In the genomic region with DNA sequence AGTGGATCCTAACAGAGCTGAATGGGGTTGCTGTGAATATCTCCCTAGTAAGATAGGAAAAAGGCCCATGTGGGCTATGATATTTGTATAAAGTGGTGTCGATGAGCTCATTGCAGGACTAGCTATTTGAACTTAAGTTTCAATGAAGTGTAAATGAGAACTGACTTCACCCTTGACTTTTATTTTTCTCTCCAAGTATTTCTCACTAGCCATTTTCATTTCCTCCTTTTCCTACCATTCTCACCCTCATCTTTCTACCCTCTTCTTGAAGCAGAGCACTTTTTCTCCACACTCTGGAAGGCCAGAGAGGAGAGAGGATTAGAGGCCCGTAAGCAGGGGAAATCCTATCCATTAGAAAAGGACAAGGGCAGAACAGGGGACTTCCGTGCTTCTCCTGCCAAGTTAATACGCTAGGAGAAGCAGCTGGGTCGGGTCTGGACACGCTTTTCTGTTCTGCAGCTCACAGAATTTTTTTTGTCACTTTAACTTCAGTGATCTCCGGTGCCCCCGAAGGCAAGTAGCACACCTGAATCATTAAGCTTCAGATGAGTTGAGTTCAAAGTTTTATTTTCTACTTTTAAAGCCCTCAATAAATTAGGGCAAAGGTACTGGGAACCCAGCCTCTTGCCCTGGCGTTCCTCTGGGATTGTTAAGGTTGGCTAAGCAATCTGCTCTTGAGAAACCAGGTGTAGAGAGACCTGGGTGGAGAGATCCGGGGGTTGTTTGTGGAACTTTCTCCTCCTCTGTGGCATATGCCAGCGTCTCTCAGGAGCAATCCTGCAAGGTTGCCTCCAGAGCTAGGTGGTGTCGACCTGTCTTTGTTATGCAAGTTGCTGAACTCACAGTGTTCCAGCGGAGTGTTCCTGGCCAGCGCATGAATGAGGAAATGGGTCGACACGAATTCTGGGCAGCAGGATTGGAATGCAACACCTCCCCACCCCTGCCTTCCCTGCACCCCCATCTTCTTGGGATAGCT, we compare ENCODE assay signal across 8 cellular contexts. TPM values are rescaled to one million over a fixed set of nuclear protein-coding genes. Genes with fewer than 3 reads are reported as not detected.
A peak's percentile ranks its signal among the peaks of the same experiment; 100 is the strongest.
DNase-seq lines count a peak whose midpoint lies in the region; ATAC-seq and TF ChIP-seq lines count a peak whose summit lies in the region.

No MANE protein-coding gene starts in this region.

- H3K9me3 ChIP-seq in endodermal cell (ENCODE audit: control insufficient read depth, low read length), result peaks cover 7% of the 10 kb centered on the region

- POLR2A ChIA-PET in naive thymus-derived CD8-positive, alpha-beta T cell (lab: Charles Lee), result interaction anchor here (0.6 to 3.1 kb wide), 5 partner anchors 15 to 1812 kb away, joined by 3 to 23 read pairs (median 7); partner anchors contain the start of gene ARID1B

- H3K27ac ChIP-seq in endodermal cell (ENCODE audit: low read depth, low read length), result no peak overlapping the region

- no peak for TF ChIP-seq CTCF in GM12864 (IDR thresholded peaks at IDR 0.05; ENCODE audit: low read depth, low read length, missing control alignments)
- no peak for TF ChIP-seq CTCF in endodermal cell (conservative IDR thresholded peaks at IDR 0.05)

- H3K4me3 ChIP-seq in GM12864 (ENCODE audit: low read depth, low read length), result no peak overlapping the region; the same call in 1 of the 2 replicates
- H3K4me3 ChIP-seq in endodermal cell (ENCODE audit: low read length), result no peak overlapping the region

- H3K4me3 Mint-ChIP-seq in endodermal cell, result peak overlapping the region; percentile 13
- peak overlapping the region in 8 of 10 donors; percentile 29 to 92 (median 86) for H3K4me3 Mint-ChIP-seq in naive thymus-derived CD8-positive, alpha-beta T cell

- peaks cover 4% of the 10 kb centered on the region for H3K36me3 Mint-ChIP-seq in endodermal cell (ENCODE audit: low read depth)
- H3K36me3 Mint-ChIP-seq in naive thymus-derived CD8-positive, alpha-beta T cell, result no peaks in the 10 kb centered on the region

- H3K4me1 Mint-ChIP-seq in endodermal cell, result peaks cover 24% of the 10 kb centered on the region
- peaks cover 8 to 25% (median 18%) of the 10 kb centered on the region in 4 donors for H3K4me1 Mint-ChIP-seq in naive thymus-derived CD8-positive, alpha-beta T cell

- no peaks in the 10 kb centered on the region for H3K4me1 ChIP-seq in endodermal cell (ENCODE audit: control insufficient read depth, insufficient read depth, low read length)

- 41% methylated on average over 13 to 16 of the region's 16 CpGs for WGBS in endodermal cell (ENCODE audit: insufficient coverage in 1 of 2, insufficient read length in 1 of 2), 2 experiments

- peak; percentile 68 for ATAC-seq in GM21786 (IDR thresholded peaks at IDR 0.05; ENCODE audit: unreplicated experiment)
- ATAC-seq in naive thymus-derived CD8-positive, alpha-beta T cell, result no peak

- H3K9ac ChIP-seq in endodermal cell (ENCODE audit: extremely low read depth, low read length, poor library complexity, severe bottlenecking), result no peak overlapping the region

- peak overlapping the region; percentile 77 for H3K27ac Mint-ChIP-seq in endodermal cell
- peak overlapping the region; percentile 45 to 95 (median 82) for H3K27ac Mint-ChIP-seq in naive thymus-derived CD8-positive, alpha-beta T cell

- peaks cover 15% of the 10 kb centered on the region for H3K9me3 Mint-ChIP-seq in endodermal cell
- H3K9me3 Mint-ChIP-seq in naive thymus-derived CD8-positive, alpha-beta T cell, result no peaks in the 10 kb centered on the region

- DNase-seq in GM12864 (ENCODE audit: low read depth), result peak; percentile 53
- DNase-seq in MV-4-11 (lab: John Stamatoyannopoulos, UW), result peak; percentile 68
- DNase-seq in endodermal cell, result peak; percentile 88
- no peak for DNase-seq in naive thymus-derived CD8-positive, alpha-beta T cell
- no peak for DNase-seq in T-helper 9 cell
- no peak for DNase-seq in NCI-H1048 (lab: John Stamatoyannopoulos, UW)
- no peak for DNase-seq in activated CD4-positive, CD25-positive, alpha-beta regulatory T cell (lab: John Stamatoyannopoulos, UW)

- no peaks in the 10 kb centered on the region for H3K27me3 ChIP-seq in endodermal cell (ENCODE audit: control insufficient read depth, insufficient read depth, low read length, poor library complexity, severe bottlenecking)

- no peaks in the 10 kb centered on the region for H3K36me3 ChIP-seq in endodermal cell (ENCODE audit: control insufficient read depth, insufficient read depth, low read length)

- H3K27me3 Mint-ChIP-seq in endodermal cell (ENCODE audit: insufficient read depth), result no peaks in the 10 kb centered on the region
- H3K27me3 Mint-ChIP-seq in naive thymus-derived CD8-positive, alpha-beta T cell, result no peaks in the 10 kb centered on the region

RNA-seq across cellular contexts. Expression of gene ARID1B, which starts 56.2 kb away (rescaled TPM):
- 100 to 1,000 TPM in 1 of 2 donors, 10 to 100 TPM in 1; 74.0 to 110 TPM for total RNA-seq in endodermal cell
- 44.9 TPM for polyA plus RNA-seq in endodermal cell (2013, experiment 1 of 2)
- 47.0 TPM for polyA plus RNA-seq in endodermal cell (2013, experiment 2 of 2)
- 100 to 1,000 TPM; 119 to 122 TPM for total RNA-seq in naive thymus-derived CD8-positive, alpha-beta T cell
- 10 to 100 TPM in 2 of 3 donors, 1 to 10 TPM in 1; 9.0 to 18.6 (median 11.2) TPM for polyA plus RNA-seq in naive thymus-derived CD8-positive, alpha-beta T cell

Comparison
In these comparisons a context has a peak if more than half of its experiments do, and no peak if none do; other contexts are left out.
1. DNase-seq: peak in GM12864 (single experiment), MV-4-11 (single experiment) and endodermal cell (single experiment); none in naive thymus-derived CD8-positive, alpha-beta T cell (0 of 10), T-helper 9 cell (single experiment), NCI-H1048 (single experiment) and activated CD4-positive, CD25-positive, alpha-beta regulatory T cell (0 of 4).